In genomic region chr1:156456625-156457465, GRCh38 we compare ENCODE assay signal across 1 cellular context.
A peak's percentile ranks its signal among the peaks of the same experiment; 100 is the strongest.
TF ChIP-seq lines count a peak whose summit lies in the region.

No MANE protein-coding gene starts in this region.

TF ChIP-seq in HEK293, 187 proteins besides CTCF, POLR2A, EP300 and RAD21 (continued from another document and continues in another):
- no peak; the same call in 1 of the 2 replicates for TF ChIP-seq INSM2 (tag by site-specific recombination; IDR thresholded peaks at IDR 0.05)
- TF ChIP-seq ZNF785 (tag by site-specific recombination; IDR thresholded peaks at IDR 0.05) = no peak
- 0 out of 2 replicates have a peak, but pooled peaks have one; percentile 64 for TF ChIP-seq ZNF24 (tag by site-specific recombination; IDR thresholded peaks at IDR 0.05)
- TF ChIP-seq ZNF76 (tag by site-specific recombination; IDR thresholded peaks at IDR 0.05; ENCODE audit: borderline replicate concordance, low read depth) = peak; percentile 79; the same call in 1 of the 2 replicates
- TF ChIP-seq ZNF174 (tag by site-specific recombination; IDR thresholded peaks at IDR 0.05) = no peak
- TF ChIP-seq ZNF596 (tag by site-specific recombination; IDR thresholded peaks at IDR 0.05) = no peak
- TF ChIP-seq ZNF660 (tag by site-specific recombination; IDR thresholded peaks at IDR 0.05) = peak; percentile 48; the same call in 1 of the 2 replicates
- TF ChIP-seq, protein P1, sequence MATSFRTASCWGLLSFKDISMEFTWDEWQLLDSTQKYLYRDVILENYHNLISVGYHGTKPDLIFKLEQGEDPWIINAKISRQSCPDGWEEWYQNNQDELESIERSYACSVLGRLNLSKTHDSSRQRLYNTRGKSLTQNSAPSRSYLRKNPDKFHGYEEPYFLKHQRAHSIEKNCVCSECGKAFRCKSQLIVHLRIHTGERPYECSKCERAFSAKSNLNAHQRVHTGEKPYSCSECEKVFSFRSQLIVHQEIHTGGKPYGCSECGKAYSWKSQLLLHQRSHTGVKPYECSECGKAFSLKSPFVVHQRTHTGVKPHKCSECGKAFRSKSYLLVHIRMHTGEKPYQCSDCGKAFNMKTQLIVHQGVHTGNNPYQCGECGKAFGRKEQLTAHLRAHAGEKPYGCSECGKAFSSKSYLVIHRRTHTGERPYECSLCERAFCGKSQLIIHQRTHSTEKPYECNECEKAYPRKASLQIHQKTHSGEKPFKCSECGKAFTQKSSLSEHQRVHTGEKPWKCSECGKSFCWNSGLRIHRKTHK (tag by site-specific recombination; IDR thresholded peaks at IDR 0.05) = no peak
- TF ChIP-seq, protein P2, sequence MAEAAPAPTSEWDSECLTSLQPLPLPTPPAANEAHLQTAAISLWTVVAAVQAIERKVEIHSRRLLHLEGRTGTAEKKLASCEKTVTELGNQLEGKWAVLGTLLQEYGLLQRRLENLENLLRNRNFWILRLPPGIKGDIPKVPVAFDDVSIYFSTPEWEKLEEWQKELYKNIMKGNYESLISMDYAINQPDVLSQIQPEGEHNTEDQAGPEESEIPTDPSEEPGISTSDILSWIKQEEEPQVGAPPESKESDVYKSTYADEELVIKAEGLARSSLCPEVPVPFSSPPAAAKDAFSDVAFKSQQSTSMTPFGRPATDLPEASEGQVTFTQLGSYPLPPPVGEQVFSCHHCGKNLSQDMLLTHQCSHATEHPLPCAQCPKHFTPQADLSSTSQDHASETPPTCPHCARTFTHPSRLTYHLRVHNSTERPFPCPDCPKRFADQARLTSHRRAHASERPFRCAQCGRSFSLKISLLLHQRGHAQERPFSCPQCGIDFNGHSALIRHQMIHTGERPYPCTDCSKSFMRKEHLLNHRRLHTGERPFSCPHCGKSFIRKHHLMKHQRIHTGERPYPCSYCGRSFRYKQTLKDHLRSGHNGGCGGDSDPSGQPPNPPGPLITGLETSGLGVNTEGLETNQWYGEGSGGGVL (tag by site-specific recombination; IDR thresholded peaks at IDR 0.05) = 0 out of 2 replicates have a peak, but pooled peaks have one; percentile 34
- peak; percentile 93 for TF ChIP-seq SP2 (tag by site-specific recombination; IDR thresholded peaks at IDR 0.05)
- no peak; the same call in 1 of the 2 replicates for TF ChIP-seq PRDM1 (tag by site-specific recombination; IDR thresholded peaks at IDR 0.05)
- no peak for TF ChIP-seq HOXA7 (CRISPR knock-in tag; IDR thresholded peaks at IDR 0.05; ENCODE audit: borderline replicate concordance)
- TF ChIP-seq ZNF658 (tag by site-specific recombination; IDR thresholded peaks at IDR 0.05) = no peak
- no peak for TF ChIP-seq ZNF404 (tag by site-specific recombination; IDR thresholded peaks at IDR 0.05)
- TF ChIP-seq HOXC10 (CRISPR knock-in tag; IDR thresholded peaks at IDR 0.05) = no peak; the same call in 1 of the 2 replicates
- TF ChIP-seq ZBTB6 (tag by site-specific recombination; IDR thresholded peaks at IDR 0.05) = no peak
- TF ChIP-seq IKZF3 (tag by site-specific recombination; IDR thresholded peaks at IDR 0.05) = 0 out of 2 replicates have a peak, but pooled peaks have one; percentile 11
- TF ChIP-seq ZFP3 (tag by site-specific recombination; IDR thresholded peaks at IDR 0.05; ENCODE audit: low read depth) = no peak
- no peak for TF ChIP-seq ZNF707 (tag by site-specific recombination; IDR thresholded peaks at IDR 0.05)
- TF ChIP-seq, protein P3, sequence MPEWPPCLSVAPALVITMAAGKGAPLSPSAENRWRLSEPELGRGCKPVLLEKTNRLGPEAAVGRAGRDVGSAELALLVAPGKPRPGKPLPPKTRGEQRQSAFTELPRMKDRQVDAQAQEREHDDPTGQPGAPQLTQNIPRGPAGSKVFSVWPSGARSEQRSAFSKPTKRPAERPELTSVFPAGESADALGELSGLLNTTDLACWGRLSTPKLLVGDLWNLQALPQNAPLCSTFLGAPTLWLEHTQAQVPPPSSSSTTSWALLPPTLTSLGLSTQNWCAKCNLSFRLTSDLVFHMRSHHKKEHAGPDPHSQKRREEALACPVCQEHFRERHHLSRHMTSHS (tag by site-specific recombination; IDR thresholded peaks at IDR 0.05) = no peak
- TF ChIP-seq ZNF157 (tag by site-specific recombination; IDR thresholded peaks at IDR 0.05) = no peak
- peak; percentile 95 for TF ChIP-seq ZBTB7A (tag by site-specific recombination; IDR thresholded peaks at IDR 0.05; ENCODE audit: low read depth)
- TF ChIP-seq, protein P4, sequence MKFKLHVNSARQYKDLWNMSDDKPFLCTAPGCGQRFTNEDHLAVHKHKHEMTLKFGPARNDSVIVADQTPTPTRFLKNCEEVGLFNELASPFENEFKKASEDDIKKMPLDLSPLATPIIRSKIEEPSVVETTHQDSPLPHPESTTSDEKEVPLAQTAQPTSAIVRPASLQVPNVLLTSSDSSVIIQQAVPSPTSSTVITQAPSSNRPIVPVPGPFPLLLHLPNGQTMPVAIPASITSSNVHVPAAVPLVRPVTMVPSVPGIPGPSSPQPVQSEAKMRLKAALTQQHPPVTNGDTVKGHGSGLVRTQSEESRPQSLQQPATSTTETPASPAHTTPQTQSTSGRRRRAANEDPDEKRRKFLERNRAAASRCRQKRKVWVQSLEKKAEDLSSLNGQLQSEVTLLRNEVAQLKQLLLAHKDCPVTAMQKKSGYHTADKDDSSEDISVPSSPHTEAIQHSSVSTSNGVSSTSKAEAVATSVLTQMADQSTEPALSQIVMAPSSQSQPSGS (tag by site-specific recombination; IDR thresholded peaks at IDR 0.05; ENCODE audit: low read depth) = peak; percentile 57; the same call in 1 of the 2 replicates
- TF ChIP-seq ZNF791 (tag by site-specific recombination; IDR thresholded peaks at IDR 0.05) = no peak; the same call in 1 of the 2 replicates
- TF ChIP-seq ZNF639 (tag by site-specific recombination; IDR thresholded peaks at IDR 0.05) = peak; percentile 33; the same call in 1 of the 2 replicates
- TF ChIP-seq ZNF514 (tag by site-specific recombination; IDR thresholded peaks at IDR 0.05) = no peak
- TF ChIP-seq ZNF692 (tag by site-specific recombination; IDR thresholded peaks at IDR 0.05) = peak; percentile 93
- no peak for TF ChIP-seq ZNF148 (tag by site-specific recombination; IDR thresholded peaks at IDR 0.05; ENCODE audit: borderline replicate concordance)
- peak; percentile 59 for TF ChIP-seq GLIS2 (tag by site-specific recombination; IDR thresholded peaks at IDR 0.05)
- no peak for TF ChIP-seq ZNF426 (tag by site-specific recombination; IDR thresholded peaks at IDR 0.05)
- peak; percentile 75 for TF ChIP-seq ZNF843 (tag by site-specific recombination; IDR thresholded peaks at IDR 0.05)
- TF ChIP-seq ZNF221 (tag by site-specific recombination; IDR thresholded peaks at IDR 0.05; ENCODE audit: borderline replicate concordance) = no peak
- no peak for TF ChIP-seq SETDB1 (IDR thresholded peaks at IDR 0.05; ENCODE audit: insufficient read length, low read length)
- TF ChIP-seq ZBTB1 (tag by site-specific recombination; IDR thresholded peaks at IDR 0.05) = no peak
- peak; percentile 84; the same call in 1 of the 2 replicates for TF ChIP-seq EGR2 (tag by site-specific recombination; IDR thresholded peaks at IDR 0.05; ENCODE audit: low read depth)
- TF ChIP-seq FEZF1 (tag by site-specific recombination; IDR thresholded peaks at IDR 0.05) = no peak
- 0 out of 2 replicates have a peak, but pooled peaks have one; percentile 31 for TF ChIP-seq ZNF423 (tag by site-specific recombination; IDR thresholded peaks at IDR 0.05)
- TF ChIP-seq, protein P5, sequence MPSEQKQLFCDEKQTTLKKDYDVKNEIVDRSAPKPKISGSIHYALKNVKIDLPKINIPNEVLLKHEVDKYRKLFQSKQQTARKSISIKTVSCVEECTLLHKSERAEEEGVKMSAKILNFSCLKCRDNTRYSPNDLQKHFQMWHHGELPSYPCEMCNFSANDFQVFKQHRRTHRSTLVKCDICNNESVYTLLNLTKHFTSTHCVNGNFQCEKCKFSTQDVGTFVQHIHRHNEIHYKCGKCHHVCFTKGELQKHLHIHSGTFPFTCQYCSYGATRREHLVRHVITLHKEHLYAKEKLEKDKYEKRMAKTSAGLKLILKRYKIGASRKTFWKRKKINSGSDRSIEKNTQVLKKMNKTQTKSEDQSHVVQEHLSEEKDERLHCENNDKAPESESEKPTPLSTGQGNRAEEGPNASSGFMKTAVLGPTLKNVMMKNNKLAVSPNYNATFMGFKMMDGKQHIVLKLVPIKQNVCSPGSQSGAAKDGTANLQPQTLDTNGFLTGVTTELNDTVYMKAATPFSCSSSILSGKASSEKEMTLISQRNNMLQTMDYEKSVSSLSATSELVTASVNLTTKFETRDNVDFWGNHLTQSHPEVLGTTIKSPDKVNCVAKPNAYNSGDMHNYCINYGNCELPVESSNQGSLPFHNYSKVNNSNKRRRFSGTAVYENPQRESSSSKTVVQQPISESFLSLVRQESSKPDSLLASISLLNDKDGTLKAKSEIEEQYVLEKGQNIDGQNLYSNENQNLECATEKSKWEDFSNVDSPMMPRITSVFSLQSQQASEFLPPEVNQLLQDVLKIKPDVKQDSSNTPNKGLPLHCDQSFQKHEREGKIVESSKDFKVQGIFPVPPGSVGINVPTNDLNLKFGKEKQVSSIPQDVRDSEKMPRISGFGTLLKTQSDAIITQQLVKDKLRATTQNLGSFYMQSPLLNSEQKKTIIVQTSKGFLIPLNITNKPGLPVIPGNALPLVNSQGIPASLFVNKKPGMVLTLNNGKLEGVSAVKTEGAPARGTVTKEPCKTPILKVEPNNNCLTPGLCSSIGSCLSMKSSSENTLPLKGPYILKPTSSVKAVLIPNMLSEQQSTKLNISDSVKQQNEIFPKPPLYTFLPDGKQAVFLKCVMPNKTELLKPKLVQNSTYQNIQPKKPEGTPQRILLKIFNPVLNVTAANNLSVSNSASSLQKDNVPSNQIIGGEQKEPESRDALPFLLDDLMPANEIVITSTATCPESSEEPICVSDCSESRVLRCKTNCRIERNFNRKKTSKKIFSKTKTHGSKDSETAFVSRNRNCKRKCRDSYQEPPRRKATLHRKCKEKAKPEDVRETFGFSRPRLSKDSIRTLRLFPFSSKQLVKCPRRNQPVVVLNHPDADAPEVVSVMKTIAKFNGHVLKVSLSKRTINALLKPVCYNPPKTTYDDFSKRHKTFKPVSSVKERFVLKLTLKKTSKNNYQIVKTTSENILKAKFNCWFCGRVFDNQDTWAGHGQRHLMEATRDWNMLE (tag by site-specific recombination; conservative IDR thresholded peaks at IDR 0.05; ENCODE audit: low read depth) = peak; percentile 42; the same call in 1 of the 2 replicates
- 0 out of 2 replicates have a peak, but pooled peaks have one; percentile 7 for TF ChIP-seq ZSCAN16 (tag by site-specific recombination; IDR thresholded peaks at IDR 0.05)
- no peak for TF ChIP-seq ZNF140 (tag by site-specific recombination; IDR thresholded peaks at IDR 0.05)
